Comparison of ENCODE assay signal across 8 cellular contexts in genomic region chr2:127415593-127416485, GRCh38.
A peak's percentile ranks its signal among the peaks of the same experiment; 100 is the strongest.
DNase-seq lines count a peak whose midpoint lies in the region; TF ChIP-seq lines count a peak whose summit lies in the region.

No MANE protein-coding gene starts in this region.

- TF ChIP-seq CTCF in GM06990 (IDR thresholded peaks at IDR 0.05; ENCODE audit: insufficient read depth, low read length, poor library complexity, severe bottlenecking): peak; percentile 74
- peak; percentile 48 for TF ChIP-seq CTCF in NB4 (IDR thresholded peaks at IDR 0.05; ENCODE audit: low read depth, low read length)
- TF ChIP-seq CTCF in coronary artery (IDR thresholded peaks at IDR 0.05): peak; percentile 34

- H3K36me3 ChIP-seq in GM06990 (ENCODE audit: control insufficient read depth, insufficient read depth, low read length) (no peaks in the 10 kb centered on the region), HAP-1 (replicated peaks) (no peaks in the 10 kb centered on the region)

- H3K4me1 ChIP-seq in HAP-1: peaks cover 22% of the 10 kb centered on the region

- H3K27me3 ChIP-seq in GM06990 (replicated peaks; ENCODE audit: control insufficient read depth, insufficient read depth, low read length): no peaks in the 10 kb centered on the region
- no peaks in the 10 kb centered on the region for H3K27me3 ChIP-seq in HAP-1 (ENCODE audit: low read depth)

- DNase-seq in GM06990 (ENCODE audit: extremely low read depth, insufficient read length): peak; percentile 79
- DNase-seq in HAP-1 (ENCODE audit: low spot score in 2 of 2): peak; percentile 65 to 85
- peak; percentile 70 for DNase-seq in NB4 (ENCODE audit: low read depth)
- DNase-seq in activated CD4-positive, alpha-beta T cell treated with anti-CD3 and anti-CD28 coated beads for 4 hours: peak; percentile 82
- DNase-seq in coronary artery (ENCODE audit: low spot score): peak; percentile 72
- DNase-seq in medulla oblongata (ENCODE audit: extremely low spot score): peak; percentile 51
- DNase-seq in stimulated activated CD8-positive, alpha-beta memory T cell treated with anti-CD3 and anti-CD28 coated beads, Interleukin-12 subunit alpha, Interleukin-12 subunit beta, amount 100 ng/mL, for 4 hours (ENCODE audit: low read depth): peak; percentile 73
- DNase-seq in GM03348 (ENCODE audit: low spot score): no peak

- in situ Hi-C loops in HAP-1 (cut with MboI; ENCODE audit: low sequenced_read_pairs): no loop called here

- H3K4me3 ChIP-seq in GM06990 (replicated peaks; ENCODE audit: low read depth, low read length) (peak overlapping the region; percentile 52), HAP-1 (peak overlapping the region; percentile 20), NB4 (ENCODE audit: low read depth, low read length) (peak overlapping the region; percentile 39), coronary artery (peak overlapping the region; percentile 62)

- H3K9me3 ChIP-seq in HAP-1: peaks cover 2% of the 10 kb centered on the region; the same call in 1 of the 2 replicates

- no peak overlapping the region for H3K27ac ChIP-seq in coronary artery

- TF ChIP-seq POLR2A in NB4 (IDR thresholded peaks at IDR 0.05; ENCODE audit: extremely low read depth, insufficient read length): no peak
